9 cellular contexts compared by ENCODE assay signal in genomic region chr22:30386608-30386959, GRCh38. TPM values are rescaled to one million over a fixed set of nuclear protein-coding genes. Genes with fewer than 3 reads are reported as not detected.
DNase-seq lines count a peak whose midpoint lies in the region; ATAC-seq, FAIRE-seq and TF ChIP-seq lines count a peak whose summit lies in the region.
"Had no signal": no experiment of that assay in that cellular context is flagged by ENCODE, and none has a peak within 500 bp of the region (broad histone marks: within the 10 kb centered on the region; RNA-seq: fewer than 3 reads in every experiment).

No MANE protein-coding gene starts in this region.

- TF ChIP-seq CTCF in K562 (IDR thresholded peaks at IDR 0.05 in 2 of 3, conservative IDR thresholded peaks at IDR 0.05 in 1 of 3; ENCODE audit: insufficient read depth in 2 of 3, low read depth in 1 of 3, low read length in 3 of 3) (no peak), upper lobe of left lung (IDR thresholded peaks at IDR 0.05) (no peak)

- H3K27ac ChIP-seq in K562 (ENCODE audit: extremely low read depth, low read depth, low read length) = no peak overlapping the region
- peak overlapping the region; percentile 60 to 88 (median 71) for H3K27ac ChIP-seq in upper lobe of left lung

- POLR2A ChIA-PET in K562 (lab: Yijun Ruan, JAX) = interaction anchor here (1.1 kb wide), 1 partner anchor 10 kb away, joined by 4 read pairs; no protein-coding TSS in a partner anchor

- TF ChIP-seq EP300 in K562 (IDR thresholded peaks at IDR 0.05; ENCODE audit: low read length) (no peak), upper lobe of left lung (IDR thresholded peaks at IDR 0.05) (no peak)

- H3K9me1 ChIP-seq in K562 (ENCODE audit: control insufficient read depth, insufficient read depth, low read length) = no peaks in the 10 kb centered on the region

- intact Hi-C loops in K562 (cut with micrococcal nuclease) = loop anchor here (5.0 kb wide), 1 partner anchor 279 kb away; no protein-coding TSS in a partner anchor

- TF ChIP-seq RAD21 in K562 (CRISPR knock-in tag; conservative IDR thresholded peaks at IDR 0.05 in 1 of 2, IDR thresholded peaks at IDR 0.05 in 1 of 2) = no peak

- H3K4me2 ChIP-seq in K562 (ENCODE audit: insufficient read depth, low read length) = peak overlapping the region; percentile 65

- H4K20me1 ChIP-seq in K562 (replicated peaks; ENCODE audit: control insufficient read depth, insufficient read depth, low read length) = no peaks in the 10 kb centered on the region

- H3K9ac ChIP-seq in K562 (ENCODE audit: insufficient read depth in 1 of 2, low read depth in 2 of 2, low read length in 2 of 2) = peak overlapping the region; percentile 41 to 90; a peak in 3 of 4 replicates

- FAIRE-seq in K562 (lab: Jason Lieb, UNC) = no peak

- H3K4me3 Mint-ChIP-seq in activated naive CD4-positive, alpha-beta T cell treated with anti-CD3 and anti-CD28 coated beads, Interleukin-2, amount 10 ng/mL, durations not matched to agents 7 days and 5 days = peak overlapping the region; percentile 78
- H3K4me3 Mint-ChIP-seq in memory B cell = peak overlapping the region; percentile 89

- in situ Hi-C loops in K562 (cut with MboI) = loop anchor here (25.0 kb wide), 1 partner anchor 274 kb away; no protein-coding TSS in a partner anchor

- H3K27me3 ChIP-seq in K562 (ENCODE audit: control insufficient read depth in 2 of 2, insufficient read depth in 2 of 2, low read length in 2 of 2) (no peaks in the 10 kb centered on the region), upper lobe of left lung (no peaks in the 10 kb centered on the region)
- H3K27me3 ChIP-seq: thyroid gland had no signal

- peaks cover 25% of the 10 kb centered on the region for H3K4me1 Mint-ChIP-seq in activated naive CD4-positive, alpha-beta T cell treated with anti-CD3 and anti-CD28 coated beads, Interleukin-2, amount 10 ng/mL, durations not matched to agents 7 days and 5 days
- H3K4me1 Mint-ChIP-seq in memory B cell = peaks cover 19% of the 10 kb centered on the region

- TF ChIP-seq POLR2A in K562 (conservative IDR thresholded peaks at IDR 0.05) (no peak), upper lobe of left lung (IDR thresholded peaks at IDR 0.05) (no peak)

- H3K4me3 ChIP-seq in K562 = peak overlapping the region; percentile 48
- H3K4me3 ChIP-seq in upper lobe of left lung = peak overlapping the region; percentile 27 to 73 (median 64)

- no peak for ATAC-seq in activated naive CD4-positive, alpha-beta T cell treated with anti-CD3 and anti-CD28 coated beads, Interleukin-2, amount 50 U/mL, for 72 hours
- ATAC-seq in K562 (no peak), memory B cell (ENCODE audit: low read depth) (no peak), upper lobe of left lung (ENCODE audit: low FRiP score in 2 of 2) (no peak), HG03378 (IDR thresholded peaks at IDR 0.05; ENCODE audit: unreplicated experiment) (no peak), HG03571 (IDR thresholded peaks at IDR 0.05; ENCODE audit: unreplicated experiment) (no peak)

- peak overlapping the region; percentile 68 for H2AFZ ChIP-seq in K562 (ENCODE audit: low read depth, low read length)

- 65% methylated on average over 5 of the region's 10 CpGs for WGBS in K562 (ENCODE audit: insufficient coverage, low coverage, missing lambda C conversion rate)
- WGBS in upper lobe of left lung, 2 donors = 13 to 17% methylated on average over 5 to 7 of the region's 10 CpGs

- no peaks in the 10 kb centered on the region for H3K36me3 Mint-ChIP-seq in activated naive CD4-positive, alpha-beta T cell treated with anti-CD3 and anti-CD28 coated beads, Interleukin-2, amount 10 ng/mL, durations not matched to agents 7 days and 5 days
- no peaks in the 10 kb centered on the region for H3K36me3 Mint-ChIP-seq in activated naive CD4-positive, alpha-beta T cell treated with anti-CD3 and anti-CD28 coated beads, Interleukin-2, amount 50 U/mL, for 72 hours
- no peaks in the 10 kb centered on the region for H3K36me3 Mint-ChIP-seq in memory B cell

- no TSS peak for BruUV-seq in K562 (replicated peaks; lab: Mats Ljungman, UMichigan)

- no peak for DNase-seq in activated naive CD4-positive, alpha-beta T cell treated with anti-CD3 and anti-CD28 coated beads, Interleukin-2, amount 10 ng/mL, durations not matched to agents 7 days and 5 days
- no peak for DNase-seq in activated naive CD4-positive, alpha-beta T cell treated with anti-CD3 and anti-CD28 coated beads, Interleukin-2, amount 50 U/mL, for 72 hours (ENCODE audit: low spot score in 2 of 2)
- DNase-seq in K562 (ENCODE audit: extremely low read depth in 1 of 4, low spot score in 3 of 4) (no peak), memory B cell (ENCODE audit: low spot score in 2 of 2) (no peak), upper lobe of left lung (no peak), kidney tubule cell (ENCODE audit: low spot score) (no peak)

- H3K27ac Mint-ChIP-seq in activated naive CD4-positive, alpha-beta T cell treated with anti-CD3 and anti-CD28 coated beads, Interleukin-2, amount 10 ng/mL, durations not matched to agents 7 days and 5 days = peak overlapping the region; percentile 28
- H3K27ac Mint-ChIP-seq in activated naive CD4-positive, alpha-beta T cell treated with anti-CD3 and anti-CD28 coated beads, Interleukin-2, amount 50 U/mL, for 72 hours = peak overlapping the region in 1 of 2 donors; percentile 60
- no peak overlapping the region for H3K27ac Mint-ChIP-seq in memory B cell

- H3K27me3 Mint-ChIP-seq in activated naive CD4-positive, alpha-beta T cell treated with anti-CD3 and anti-CD28 coated beads, Interleukin-2, amount 10 ng/mL, durations not matched to agents 7 days and 5 days = peaks cover 16% of the 10 kb centered on the region
- H3K27me3 Mint-ChIP-seq in memory B cell = peaks cover 2% of the 10 kb centered on the region

- CTCF ChIA-PET in activated naive CD4-positive, alpha-beta T cell treated with anti-CD3 and anti-CD28 coated beads, Interleukin-2, amount 10 ng/mL, durations not matched to agents 7 days and 5 days (lab: Charles Lee) = interaction anchor here (0.8 to 9.6 kb wide), 6 partner anchors 18 to 280 kb away, joined by 4 to 252 read pairs (median 5); partner anchors contain the start of gene CASTOR1
- CTCF ChIA-PET in K562 (lab: Yijun Ruan, JAX; ENCODE audit: low intra/inter-chr PET ratio) = interaction anchor here (1.2 to 2.4 kb wide), 3 partner anchors 99 to 124 kb away, joined by 7 to 31 read pairs (median 16); no protein-coding TSS in a partner anchor

- peaks cover 4% of the 10 kb centered on the region for H3K9me3 Mint-ChIP-seq in activated naive CD4-positive, alpha-beta T cell treated with anti-CD3 and anti-CD28 coated beads, Interleukin-2, amount 10 ng/mL, durations not matched to agents 7 days and 5 days
- H3K9me3 Mint-ChIP-seq in activated naive CD4-positive, alpha-beta T cell treated with anti-CD3 and anti-CD28 coated beads, Interleukin-2, amount 50 U/mL, for 72 hours = no peaks in the 10 kb centered on the region
- H3K9me3 Mint-ChIP-seq in memory B cell = no peaks in the 10 kb centered on the region

- H3K36me3 ChIP-seq in K562 (ENCODE audit: control insufficient read depth, insufficient read depth, low read length) (no peaks in the 10 kb centered on the region), upper lobe of left lung (peaks cover 0 to 23% (median 8%) of the 10 kb centered on the region in 4 donors)
- H3K36me3 ChIP-seq: thyroid gland had no signal

- peaks cover 10 to 24% of the 10 kb centered on the region in 2 experiments; a peak in 4 of 5 replicates for H3K4me1 ChIP-seq in K562 (replicated peaks in 1 of 2; ENCODE audit: control insufficient read depth in 2 of 2, insufficient read depth in 2 of 2, low read length in 2 of 2)
- H3K4me1 ChIP-seq in upper lobe of left lung = peaks cover 10 to 17% (median 17%) of the 10 kb centered on the region in 4 donors

- H3K9me3 ChIP-seq in K562 (replicated peaks; ENCODE audit: control insufficient read depth, insufficient read depth, low read depth, low read length) (peaks cover 8% of the 10 kb centered on the region; the same call in 1 of the 2 replicates), upper lobe of left lung (no peaks in the 10 kb centered on the region)
- H3K9me3 ChIP-seq: thyroid gland had no signal

- H3K79me2 ChIP-seq in K562 (ENCODE audit: control insufficient read depth, insufficient read depth, low read length) = no peaks in the 10 kb centered on the region

RNA-seq across cellular contexts. Expression of gene RNF215, which starts 0.6 kb away (rescaled TPM):
- total RNA-seq in activated naive CD4-positive, alpha-beta T cell treated with anti-CD3 and anti-CD28 coated beads, Interleukin-2, amount 50 U/mL, for 72 hours = 10 to 100 TPM in 1 of 2 donors, 1 to 10 TPM in 1; 6.8 to 11.8 TPM
- total RNA-seq in K562 (2011; cell fraction: chromatin; rRNA removed; ENCODE audit: low replicate concordance) = 27.4 and 48.7 TPM in 2 replicates
- 28.0 and 30.2 TPM in 2 replicates for total RNA-seq in K562 (2011; cell fraction: nucleolus; rRNA removed)
- total RNA-seq in K562 (2011; cell fraction: nucleoplasm; rRNA removed) = 20.8 and 23.6 TPM in 2 replicates
- total RNA-seq in K562 (2014; rRNA removed) (4.0 and 4.7 TPM in 2 replicates), K562 (2014; rRNA removed; fragmentation: Illumina TruSeq; extraction: Trizol) (1.7 and 2.7 TPM in 2 replicates), K562 (2015; rRNA removed; fragmentation: Illumina TruSeq; extraction: Trizol) (2.2 and 2.3 TPM in 2 replicates), K562 (2021) (6.8 and 9.2 TPM in 2 replicates), upper lobe of left lung (10 to 100 TPM in 5 of 6 donors, 1 to 10 TPM in 1; 9.3 to 30.3 (median 16.5) TPM)
- polyA plus RNA-seq in K562 (2011; rRNA removed) (5.6 and 7.1 TPM in 2 replicates), K562 (2014; fragmentation: Illumina TruSeq; extraction: Trizol) (2.1 and 3.9 TPM in 2 replicates), K562 (2014; fragmentation: Nextera tagmentation; extraction: Ambion mirVana) (under 1 TPM; 0.08 to 0.10 TPM), K562 (2014; rRNA removed) (7.2 and 9.8 TPM in 2 replicates)
- 5.7 and 6.6 TPM in 2 replicates for polyA plus RNA-seq in K562 (2011; cell fraction: cytosol; rRNA removed)
- polyA plus RNA-seq in K562 (2011; cell fraction: nucleus; rRNA removed) = 45.1 and 65.6 TPM in 2 replicates
- 4.8 and 8.3 TPM in 2 replicates for polyA plus RNA-seq in K562 (2012)
- polyA minus RNA-seq in K562 (2011; rRNA and poly(A)+ RNA removed) = 2.4 and 4.7 TPM in 2 replicates
- polyA minus RNA-seq in K562 (2011; cell fraction: cytosol; rRNA and poly(A)+ RNA removed) = 4.0 and 6.6 TPM in 2 replicates
- 7.2 and 8.2 TPM in 2 replicates for polyA minus RNA-seq in K562 (2011; cell fraction: nucleus; rRNA and poly(A)+ RNA removed)

RNA-seq across cellular contexts. Expression of gene SEC14L2, which starts 10.2 kb away (rescaled TPM):
- total RNA-seq in activated naive CD4-positive, alpha-beta T cell treated with anti-CD3 and anti-CD28 coated beads, Interleukin-2, amount 50 U/mL, for 72 hours = 10 to 100 TPM; 13.9 to 16.3 TPM
- 0.44 and 0.46 TPM in 2 replicates for total RNA-seq in K562 (2011; cell fraction: chromatin; rRNA removed; ENCODE audit: low replicate concordance)
- total RNA-seq in K562 (2011; cell fraction: nucleolus; rRNA removed) = 0.67 and 1.1 TPM in 2 replicates
- 0.81 and 1.2 TPM in 2 replicates for total RNA-seq in K562 (2011; cell fraction: nucleoplasm; rRNA removed)
- total RNA-seq in K562 (2014; rRNA removed) = 0.05 and 0.08 TPM in 2 replicates
- 0.04 and 0.06 TPM in 2 replicates for total RNA-seq in K562 (2014; rRNA removed; fragmentation: Illumina TruSeq; extraction: Trizol)
- 0.11 TPM in 2 replicates for total RNA-seq in K562 (2015; rRNA removed; fragmentation: Illumina TruSeq; extraction: Trizol)
- total RNA-seq in K562 (2021) = 0.04 and 0.16 TPM in 2 replicates
- 0.07 and 0.11 TPM in 2 replicates for polyA plus RNA-seq in K562 (2011; rRNA removed)
- polyA plus RNA-seq in K562 (2011; cell fraction: cytosol; rRNA removed) = 0.03 and 0.07 TPM in 2 replicates
- 0.23 and 0.29 TPM in 2 replicates for polyA plus RNA-seq in K562 (2011; cell fraction: nucleus; rRNA removed)
- 0.36 and 0.39 TPM in 2 replicates for polyA plus RNA-seq in K562 (2012)
- polyA plus RNA-seq in K562 (2014; fragmentation: Illumina TruSeq; extraction: Trizol) = 0.06 and 0.12 TPM in 2 replicates
- under 1 TPM; 0.10 to 0.17 TPM for polyA plus RNA-seq in K562 (2014; fragmentation: Nextera tagmentation; extraction: Ambion mirVana)
- polyA plus RNA-seq in K562 (2014; rRNA removed) = 0.03 TPM in 1 of 2 replicates, not detected in the other
- polyA minus RNA-seq in K562 (2011; rRNA and poly(A)+ RNA removed) = 0.21 and 0.46 TPM in 2 replicates
- not detected in 2 replicates for polyA minus RNA-seq in K562 (2011; cell fraction: cytosol; rRNA and poly(A)+ RNA removed)
- polyA minus RNA-seq in K562 (2011; cell fraction: nucleus; rRNA and poly(A)+ RNA removed) = 0.54 and 1.3 TPM in 2 replicates
- total RNA-seq in upper lobe of left lung = 10 to 100 TPM in 2 of 6 donors, 1 to 10 TPM in 4; 5.6 to 12.6 (median 8.4) TPM

RNA-seq across cellular contexts. Expression of gene CCDC157, which starts 29.8 kb away (rescaled TPM):
- total RNA-seq in activated naive CD4-positive, alpha-beta T cell treated with anti-CD3 and anti-CD28 coated beads, Interleukin-2, amount 50 U/mL, for 72 hours = 1 to 10 TPM in 1 of 2 donors, not detected in 1; 2.9 TPM
- 1.1 and 2.6 TPM in 2 replicates for total RNA-seq in K562 (2011; cell fraction: chromatin; rRNA removed; ENCODE audit: low replicate concordance)
- 2.2 and 2.4 TPM in 2 replicates for total RNA-seq in K562 (2011; cell fraction: nucleolus; rRNA removed)
- total RNA-seq in K562 (2011; cell fraction: nucleoplasm; rRNA removed) = 1.3 and 1.4 TPM in 2 replicates
- total RNA-seq in K562 (2014; rRNA removed) (1.00 and 1.0 TPM in 2 replicates), K562 (2014; rRNA removed; fragmentation: Illumina TruSeq; extraction: Trizol) (0.18 and 0.22 TPM in 2 replicates), K562 (2015; rRNA removed; fragmentation: Illumina TruSeq; extraction: Trizol) (0.34 and 0.47 TPM in 2 replicates), K562 (2021) (0.80 and 0.85 TPM in 2 replicates), upper lobe of left lung (10 to 100 TPM in 2 of 6 donors, 1 to 10 TPM in 4; 3.3 to 16.8 (median 7.9) TPM)
- polyA plus RNA-seq in K562 (2011; rRNA removed) (1.3 and 1.4 TPM in 2 replicates), K562 (2014; fragmentation: Illumina TruSeq; extraction: Trizol) (0.68 and 0.94 TPM in 2 replicates), K562 (2014; fragmentation: Nextera tagmentation; extraction: Ambion mirVana) (under 1 TPM; 0.04 to 0.18 TPM), K562 (2014; rRNA removed) (0.85 and 0.95 TPM in 2 replicates)
- polyA plus RNA-seq in K562 (2011; cell fraction: cytosol; rRNA removed) = 2.2 and 3.5 TPM in 2 replicates
- polyA plus RNA-seq in K562 (2011; cell fraction: nucleus; rRNA removed) = 1.9 and 3.3 TPM in 2 replicates
- 0.96 and 1.1 TPM in 2 replicates for polyA plus RNA-seq in K562 (2012)
- 0.33 and 0.46 TPM in 2 replicates for polyA minus RNA-seq in K562 (2011; rRNA and poly(A)+ RNA removed)
- polyA minus RNA-seq in K562 (2011; cell fraction: cytosol; rRNA and poly(A)+ RNA removed) = not detected in 2 replicates
- 0.67 and 1.8 TPM in 2 replicates for polyA minus RNA-seq in K562 (2011; cell fraction: nucleus; rRNA and poly(A)+ RNA removed)

RNA-seq across cellular contexts. Expression of gene SF3A1, which starts 29.9 kb away (rescaled TPM):
- total RNA-seq in activated naive CD4-positive, alpha-beta T cell treated with anti-CD3 and anti-CD28 coated beads, Interleukin-2, amount 50 U/mL, for 72 hours = 100 to 1,000 TPM; 229 to 281 TPM
- 97.8 and 155 TPM in 2 replicates for total RNA-seq in K562 (2011; cell fraction: chromatin; rRNA removed; ENCODE audit: low replicate concordance)
- 57.5 and 59.2 TPM in 2 replicates for total RNA-seq in K562 (2011; cell fraction: nucleolus; rRNA removed)
- 64.3 and 68.5 TPM in 2 replicates for total RNA-seq in K562 (2011; cell fraction: nucleoplasm; rRNA removed)
- total RNA-seq in K562 (2014; rRNA removed) (53.7 and 89.0 TPM in 2 replicates), K562 (2014; rRNA removed; fragmentation: Illumina TruSeq; extraction: Trizol) (12.3 and 12.8 TPM in 2 replicates), K562 (2015; rRNA removed; fragmentation: Illumina TruSeq; extraction: Trizol) (13.0 and 21.3 TPM in 2 replicates), K562 (2021) (223 and 228 TPM in 2 replicates), upper lobe of left lung (100 to 1,000 TPM in 4 of 6 donors, 10 to 100 TPM in 2; 89.1 to 204 (median 138) TPM)
- polyA plus RNA-seq in K562 (2011; rRNA removed) (8.6 and 29.3 TPM in 2 replicates), K562 (2014; fragmentation: Illumina TruSeq; extraction: Trizol) (113 and 116 TPM in 2 replicates), K562 (2014; fragmentation: Nextera tagmentation; extraction: Ambion mirVana) (1 to 10 TPM; 6.7 to 8.2 TPM), K562 (2014; rRNA removed) (29.4 and 38.3 TPM in 2 replicates)
- polyA plus RNA-seq in K562 (2011; cell fraction: cytosol; rRNA removed) = 13.3 and 16.5 TPM in 2 replicates
- 39.0 and 54.0 TPM in 2 replicates for polyA plus RNA-seq in K562 (2011; cell fraction: nucleus; rRNA removed)
- 151 and 159 TPM in 2 replicates for polyA plus RNA-seq in K562 (2012)
- polyA minus RNA-seq in K562 (2011; rRNA and poly(A)+ RNA removed) = 25.9 and 43.8 TPM in 2 replicates
- polyA minus RNA-seq in K562 (2011; cell fraction: cytosol; rRNA and poly(A)+ RNA removed) = 99.3 and 217 TPM in 2 replicates
- 39.0 and 40.8 TPM in 2 replicates for polyA minus RNA-seq in K562 (2011; cell fraction: nucleus; rRNA and poly(A)+ RNA removed)

RNA-seq across cellular contexts. Expression of gene MTFP1, which starts 39.0 kb away (rescaled TPM):
- total RNA-seq in activated naive CD4-positive, alpha-beta T cell treated with anti-CD3 and anti-CD28 coated beads, Interleukin-2, amount 50 U/mL, for 72 hours = 10 to 100 TPM; 17.9 to 68.3 TPM
- 10.0 and 26.7 TPM in 2 replicates for total RNA-seq in K562 (2011; cell fraction: chromatin; rRNA removed; ENCODE audit: low replicate concordance)
- 43.5 and 54.1 TPM in 2 replicates for total RNA-seq in K562 (2011; cell fraction: nucleolus; rRNA removed)
- 28.7 and 33.9 TPM in 2 replicates for total RNA-seq in K562 (2011; cell fraction: nucleoplasm; rRNA removed)
- total RNA-seq in K562 (2014; rRNA removed) (52.0 and 66.0 TPM in 2 replicates), K562 (2014; rRNA removed; fragmentation: Illumina TruSeq; extraction: Trizol) (25.2 and 30.1 TPM in 2 replicates), K562 (2015; rRNA removed; fragmentation: Illumina TruSeq; extraction: Trizol) (34.0 and 38.4 TPM in 2 replicates), K562 (2021) (43.3 and 45.8 TPM in 2 replicates), upper lobe of left lung (10 to 100 TPM in 4 of 6 donors, 1 to 10 TPM in 2; 5.8 to 28.4 (median 12.8) TPM)
- polyA plus RNA-seq in K562 (2011; rRNA removed) (24.0 and 37.7 TPM in 2 replicates), K562 (2014; fragmentation: Illumina TruSeq; extraction: Trizol) (22.5 and 35.0 TPM in 2 replicates), K562 (2014; fragmentation: Nextera tagmentation; extraction: Ambion mirVana) (10 to 100 TPM; 10.7 to 17.5 TPM), K562 (2014; rRNA removed) (41.8 and 42.0 TPM in 2 replicates)
- 52.1 and 102 TPM in 2 replicates for polyA plus RNA-seq in K562 (2011; cell fraction: cytosol; rRNA removed)
- polyA plus RNA-seq in K562 (2011; cell fraction: nucleus; rRNA removed) = 36.8 and 44.5 TPM in 2 replicates
- polyA plus RNA-seq in K562 (2012) = 37.8 and 39.6 TPM in 2 replicates
- polyA minus RNA-seq in K562 (2011; rRNA and poly(A)+ RNA removed) = 12.5 and 13.8 TPM in 2 replicates
- 18.5 and 20.8 TPM in 2 replicates for polyA minus RNA-seq in K562 (2011; cell fraction: cytosol; rRNA and poly(A)+ RNA removed)
- polyA minus RNA-seq in K562 (2011; cell fraction: nucleus; rRNA and poly(A)+ RNA removed) = 19.5 and 23.8 TPM in 2 replicates
